In the genomic region with DNA sequence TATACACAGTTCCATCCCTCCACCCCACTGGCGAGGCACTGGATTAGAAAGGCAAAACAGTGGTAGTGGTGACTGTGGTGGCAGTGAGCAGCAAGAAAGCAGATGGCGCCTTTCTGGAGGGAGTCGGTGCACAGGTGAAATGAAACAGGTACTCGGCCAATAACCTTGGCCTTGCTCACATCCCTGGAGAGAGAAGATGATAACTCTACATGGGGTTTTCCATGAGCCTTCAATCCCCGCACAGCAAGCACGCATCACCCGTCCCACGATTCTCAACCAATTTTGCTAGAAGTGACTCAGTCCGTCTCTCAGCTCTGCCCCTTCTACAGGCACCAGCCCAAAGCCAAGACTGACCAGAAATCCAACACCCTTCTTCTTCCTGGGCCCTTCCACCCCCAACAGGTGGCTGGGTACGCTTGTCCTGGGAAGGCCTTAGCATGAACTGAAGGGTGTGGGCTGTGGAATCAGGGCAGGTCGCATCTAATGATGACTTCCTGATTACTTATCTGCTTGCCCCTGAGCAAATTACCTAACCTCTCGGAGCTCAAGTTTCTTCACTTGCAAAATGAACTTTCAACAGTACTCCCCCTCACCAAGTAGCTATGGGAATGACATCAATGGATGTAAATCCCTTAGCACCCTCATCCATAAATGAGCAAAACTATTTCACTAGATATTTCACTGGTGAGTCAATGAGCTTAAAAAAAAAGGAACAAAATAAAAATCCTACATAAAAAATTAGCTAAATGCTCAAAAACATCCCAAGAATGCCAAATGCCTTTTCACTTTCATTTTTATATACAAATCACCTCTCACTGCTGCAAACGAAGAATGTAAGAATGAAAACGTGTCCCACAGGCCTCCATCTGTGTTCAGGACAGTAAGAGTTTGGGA, we compare ENCODE assay signal across 7 cellular contexts. TPM values are rescaled to one million over a fixed set of nuclear protein-coding genes. Genes with fewer than 3 reads are reported as not detected.
DNase-seq lines count a peak whose midpoint lies in the region; ATAC-seq and TF ChIP-seq lines count a peak whose summit lies in the region.

No MANE protein-coding gene starts in this region.

- ATAC-seq in GM18870 (IDR thresholded peaks at IDR 0.05; ENCODE audit: unreplicated experiment) (peak; percentile 27), HG03066 (IDR thresholded peaks at IDR 0.05; ENCODE audit: low read depth, unreplicated experiment) (peak; percentile 32), activated B cell treated with CpG ODN at 0.5 μM for 24 hours (ENCODE audit: low read depth) (peak; percentile 16)
- peak; percentile 62 for ATAC-seq in stimulated activated memory B cell treated with anti-CD40 and anti-IgM and Interleukin-4, amounts not matched to agents 10 μg/mL and 1 μg/mL and 100 μg/mL, for 72 hours

- no peaks in the 10 kb centered on the region for H3K9me3 Mint-ChIP-seq in activated B cell treated with CpG ODN at 0.5 μM for 24 hours
- no peaks in the 10 kb centered on the region for H3K9me3 Mint-ChIP-seq in stimulated activated memory B cell treated with anti-CD40 and anti-IgM and Interleukin-4, amounts not matched to agents 10 μg/mL and 1 μg/mL and 100 μg/mL, for 72 hours

- peaks cover 81% of the 10 kb centered on the region for H3K4me1 Mint-ChIP-seq in activated B cell treated with CpG ODN at 0.5 μM for 24 hours
- H3K4me1 Mint-ChIP-seq in stimulated activated memory B cell treated with anti-CD40 and anti-IgM and Interleukin-4, amounts not matched to agents 10 μg/mL and 1 μg/mL and 100 μg/mL, for 72 hours: peaks cover 79% of the 10 kb centered on the region

- DNase-seq in activated B cell treated with CpG ODN at 0.5 μM for 24 hours (no peak), fibroblast of lung (ENCODE audit: low read depth in 2 of 2) (peak; percentile 92 to 95), H7 (no peak), globus pallidus (ENCODE audit: low spot score) (no peak)

- peak overlapping the region; percentile 82 for H3K4me3 Mint-ChIP-seq in activated B cell treated with CpG ODN at 0.5 μM for 24 hours
- peak overlapping the region; percentile 74 for H3K4me3 Mint-ChIP-seq in stimulated activated memory B cell treated with anti-CD40 and anti-IgM and Interleukin-4, amounts not matched to agents 10 μg/mL and 1 μg/mL and 100 μg/mL, for 72 hours

- POLR2A ChIA-PET in activated B cell treated with CpG ODN at 0.5 μM for 24 hours (lab: Charles Lee): interaction anchor here (0.9 to 4.5 kb wide), 7 partner anchors 8 to 52 kb away, joined by 3 to 70 read pairs (median 16); a partner anchor contains a TSS

- intact Hi-C loops in activated B cell treated with CpG ODN at 0.5 μM for 24 hours (cut with micrococcal nuclease): loop anchor here (1.0 to 2.0 kb wide), 3 partner anchors 7 to 19 kb away; no protein-coding TSS in a partner anchor

- H4K20me1 ChIP-seq in fibroblast of lung (ENCODE audit: control insufficient read depth, extremely low read depth, insufficient read depth, low read length): no peaks in the 10 kb centered on the region

- H3K79me2 ChIP-seq in fibroblast of lung (ENCODE audit: control insufficient read depth, insufficient read depth, low read length): peaks cover 85% of the 10 kb centered on the region

- peak overlapping the region; percentile 80 for H3K27ac ChIP-seq in fibroblast of lung (ENCODE audit: insufficient read depth, low read length)

- CTCF ChIA-PET in activated B cell treated with CpG ODN at 0.5 μM for 24 hours (lab: Charles Lee): interaction anchor here (0.7 to 2.2 kb wide), 5 partner anchors 9 to 52 kb away, joined by 3 to 7 read pairs (median 4); no protein-coding TSS in a partner anchor

- peak overlapping the region; percentile 67 for H3K4me2 ChIP-seq in fibroblast of lung (ENCODE audit: extremely low read depth, insufficient read depth, low read length)

- H3K36me3 Mint-ChIP-seq in activated B cell treated with CpG ODN at 0.5 μM for 24 hours (ENCODE audit: low read depth): peaks cover 33% of the 10 kb centered on the region
- H3K36me3 Mint-ChIP-seq in stimulated activated memory B cell treated with anti-CD40 and anti-IgM and Interleukin-4, amounts not matched to agents 10 μg/mL and 1 μg/mL and 100 μg/mL, for 72 hours: peaks cover 28% of the 10 kb centered on the region

- no peak overlapping the region for H2AFZ ChIP-seq in fibroblast of lung (ENCODE audit: low read length)

- peak overlapping the region in 1 of 4 experiments; percentile 18 for H3K4me3 ChIP-seq in fibroblast of lung (replicated peaks in 1 of 4; ENCODE audit: control extremely low read depth in 1 of 4, insufficient read depth in 1 of 4, low read depth in 3 of 4, low read length in 4 of 4)
- no peak overlapping the region for H3K4me3 ChIP-seq in H7 (ENCODE audit: insufficient read depth, low read depth, low read length)

- TF ChIP-seq CTCF in activated B cell treated with CpG ODN at 0.5 μM for 24 hours (IDR thresholded peaks at IDR 0.05) (no peak), fibroblast of lung (conservative IDR thresholded peaks at IDR 0.05 in 1 of 2, IDR thresholded peaks at IDR 0.05 in 1 of 2; ENCODE audit: low read depth in 1 of 2, low read length in 2 of 2) (no peak)

- no peaks in the 10 kb centered on the region for H3K27me3 ChIP-seq in fibroblast of lung (ENCODE audit: control insufficient read depth, insufficient read depth, low read length)
- H3K27me3 ChIP-seq in H7 (ENCODE audit: control insufficient read depth, insufficient read depth, low read length): no peaks in the 10 kb centered on the region

- H3K9ac ChIP-seq in fibroblast of lung (ENCODE audit: insufficient read depth, low read length): no peak overlapping the region

- H3K4me1 ChIP-seq in fibroblast of lung (ENCODE audit: control insufficient read depth, extremely low read depth, insufficient read depth, low read length): peaks cover 36% of the 10 kb centered on the region

- no peaks in the 10 kb centered on the region for H3K27me3 Mint-ChIP-seq in activated B cell treated with CpG ODN at 0.5 μM for 24 hours
- H3K27me3 Mint-ChIP-seq in stimulated activated memory B cell treated with anti-CD40 and anti-IgM and Interleukin-4, amounts not matched to agents 10 μg/mL and 1 μg/mL and 100 μg/mL, for 72 hours: no peaks in the 10 kb centered on the region

- peak overlapping the region; percentile 98 for H3K27ac Mint-ChIP-seq in activated B cell treated with CpG ODN at 0.5 μM for 24 hours
- peak overlapping the region; percentile 92 for H3K27ac Mint-ChIP-seq in stimulated activated memory B cell treated with anti-CD40 and anti-IgM and Interleukin-4, amounts not matched to agents 10 μg/mL and 1 μg/mL and 100 μg/mL, for 72 hours

- H3K36me3 ChIP-seq in fibroblast of lung (ENCODE audit: control insufficient read depth, insufficient read depth, low read length): no peaks in the 10 kb centered on the region
- H3K36me3 ChIP-seq in H7 (replicated peaks; ENCODE audit: control insufficient read depth, insufficient read depth, low read length): no peaks in the 10 kb centered on the region; the same call in 1 of the 2 replicates

- no peaks in the 10 kb centered on the region for H3K9me3 ChIP-seq in fibroblast of lung (ENCODE audit: control insufficient read depth, insufficient read depth, low read depth, low read length)

RNA-seq across cellular contexts. Expression of a gene that starts 18.0 kb away (rescaled TPM):
- 212 and 236 TPM in 2 replicates for total RNA-seq in activated B cell treated with CpG ODN at 0.5 μM for 24 hours
- 63.9 and 134 TPM in 2 replicates for total RNA-seq in fibroblast of lung
- polyA plus RNA-seq in fibroblast of lung: 162 and 185 TPM in 2 replicates
- 138 and 147 TPM in 2 replicates for polyA plus RNA-seq in fibroblast of lung (2012)
- 605 and 618 TPM in 2 replicates for polyA minus RNA-seq in fibroblast of lung (ENCODE audit: low replicate concordance)
- 159 and 188 TPM in 2 replicates for total RNA-seq in H7 (2014; rRNA removed; shearing (Covaris generic))

Comparison
In these comparisons a context has a peak if more than half of its experiments do, and no peak if none do; other contexts are left out.
1. DNase-seq: peak in fibroblast of lung (2 of 2); none in activated B cell treated with CpG ODN at 0.5 μM for 24 hours (single experiment), H7 (single experiment) and globus pallidus (single experiment).
2. Peak in every context shown above with its lines, with median percentiles within 50 percentile points of each other: ATAC-seq.